Comparison of ENCODE assay signal across 8 cellular contexts in genomic region chr4:69823481-69824186, GRCh38. TPM values are rescaled to one million over a fixed set of nuclear protein-coding genes. Genes with fewer than 3 reads are reported as not detected.
DNase-seq lines count a peak whose midpoint lies in the region; ATAC-seq and TF ChIP-seq lines count a peak whose summit lies in the region.

No MANE protein-coding gene starts in this region.

- H3K9me3 Mint-ChIP-seq in activated CD4-positive, alpha-beta T cell treated with anti-CD3 and anti-CD28 coated beads for 36 hours (ENCODE audit: low read depth), result no peaks in the 10 kb centered on the region

- no peaks in the 10 kb centered on the region for H3K27me3 ChIP-seq in cardiac muscle cell
- H3K27me3 ChIP-seq in right atrium auricular region, result no peaks in the 10 kb centered on the region

- intact Hi-C loops in cardiac septum (cut with DNase I), result no loop called here
- intact Hi-C loops in activated CD4-positive, alpha-beta T cell treated with anti-CD3 and anti-CD28 coated beads for 36 hours (cut with DNase I, micrococcal nuclease), result loop anchor here (1.0 to 5.0 kb wide), 4 partner anchors 57 to 359 kb away; no protein-coding TSS in a partner anchor

- no peaks in the 10 kb centered on the region for H3K36me3 Mint-ChIP-seq in activated CD4-positive, alpha-beta T cell treated with anti-CD3 and anti-CD28 coated beads for 36 hours (ENCODE audit: low read depth)

- no peak overlapping the region for H3K4me3 Mint-ChIP-seq in activated CD4-positive, alpha-beta T cell treated with anti-CD3 and anti-CD28 coated beads for 36 hours

- H3K9me3 ChIP-seq in cardiac muscle cell (ENCODE audit: low read depth) (no peaks in the 10 kb centered on the region), right atrium auricular region (no peaks in the 10 kb centered on the region)

- TF ChIP-seq POLR2A in NB4 (IDR thresholded peaks at IDR 0.05; ENCODE audit: extremely low read depth, insufficient read length), result no peak

- DNase-seq in cardiac muscle cell (ENCODE audit: low read depth in 1 of 2, low spot score in 1 of 2), result peak in 1 of 2 donors; percentile 65
- DNase-seq in cardiac septum (ENCODE audit: low spot score), result no peak
- peak; percentile 41 for DNase-seq in NB4 (ENCODE audit: low read depth)
- DNase-seq in activated CD4-positive, alpha-beta T cell treated with anti-CD3 and anti-CD28 coated beads for 36 hours, result peak; percentile 71
- no peak for DNase-seq in fibroblast of villous mesenchyme (ENCODE audit: low read depth)
- peak; percentile 17 to 24 for DNase-seq in stimulated activated CD4-positive, alpha-beta T cell treated with anti-CD3 and anti-CD28 coated beads, Interleukin-4, amount 100 ng/mL, for 4 hours
- no peak for DNase-seq in right atrium auricular region (ENCODE audit: low spot score)

- TF ChIP-seq CTCF in cardiac muscle cell (IDR thresholded peaks at IDR 0.05; ENCODE audit: low read depth, low read length), result peak; percentile 66
- peak; percentile 52 for TF ChIP-seq CTCF in NB4 (IDR thresholded peaks at IDR 0.05; ENCODE audit: low read depth, low read length)
- TF ChIP-seq CTCF in fibroblast of villous mesenchyme (IDR thresholded peaks at IDR 0.05; ENCODE audit: insufficient read depth, low read depth, low read length), result peak; percentile 25
- TF ChIP-seq CTCF in right atrium auricular region (IDR thresholded peaks at IDR 0.05), result no peak

- H3K27ac ChIP-seq in cardiac muscle cell (no peak overlapping the region), right atrium auricular region (no peak overlapping the region)

- POLR2A ChIA-PET in activated CD4-positive, alpha-beta T cell treated with anti-CD3 and anti-CD28 coated beads for 36 hours (lab: Charles Lee), result no interaction called here

- no peak overlapping the region for H3K27ac Mint-ChIP-seq in activated CD4-positive, alpha-beta T cell treated with anti-CD3 and anti-CD28 coated beads for 36 hours

- peaks cover 5% of the 10 kb centered on the region for H3K4me1 Mint-ChIP-seq in activated CD4-positive, alpha-beta T cell treated with anti-CD3 and anti-CD28 coated beads for 36 hours

- H3K36me3 ChIP-seq in cardiac muscle cell, result no peaks in the 10 kb centered on the region
- no peaks in the 10 kb centered on the region for H3K36me3 ChIP-seq in right atrium auricular region

- H3K27me3 Mint-ChIP-seq in activated CD4-positive, alpha-beta T cell treated with anti-CD3 and anti-CD28 coated beads for 36 hours, result no peaks in the 10 kb centered on the region

- peak; percentile 93 for ATAC-seq in HG02642 (IDR thresholded peaks at IDR 0.05; ENCODE audit: poor library complexity, unreplicated experiment)
- ATAC-seq in activated CD4-positive, alpha-beta T cell treated with anti-CD3 and anti-CD28 coated beads for 36 hours, result peak; percentile 94

- H3K4me3 ChIP-seq in cardiac muscle cell, result no peak overlapping the region
- no peak overlapping the region for H3K4me3 ChIP-seq in NB4 (ENCODE audit: low read depth, low read length)
- no peak overlapping the region for H3K4me3 ChIP-seq in fibroblast of villous mesenchyme (ENCODE audit: low read depth, low read length)
- H3K4me3 ChIP-seq in right atrium auricular region, result no peak overlapping the region

- H3K4me1 ChIP-seq in cardiac muscle cell (ENCODE audit: low read depth), result no peaks in the 10 kb centered on the region
- no peaks in the 10 kb centered on the region for H3K4me1 ChIP-seq in right atrium auricular region

- CTCF ChIA-PET in activated CD4-positive, alpha-beta T cell treated with anti-CD3 and anti-CD28 coated beads for 36 hours (lab: Charles Lee), result interaction anchor here (0.6 to 2.8 kb wide), 10 partner anchors 9 to 139 kb away, joined by 3 to 17 read pairs (median 4); no protein-coding TSS in a partner anchor

RNA-seq across cellular contexts. Expression of gene SULT1E1, which starts 36.3 kb away (rescaled TPM):
- total RNA-seq in cardiac muscle cell (not detected in 2 replicates), cardiac septum (not detected), fibroblast of villous mesenchyme (under 0.01 and 0.97 TPM in 2 replicates), right atrium auricular region (not detected)
- polyA plus RNA-seq in cardiac muscle cell, result not detected in 2 replicates
- total RNA-seq in activated CD4-positive, alpha-beta T cell treated with anti-CD3 and anti-CD28 coated beads for 36 hours, result not detected

Comparison
In these comparisons a context has a peak if more than half of its experiments do, and no peak if none do; other contexts are left out.
1. CTCF ChIP-seq: peak in cardiac muscle cell (single experiment), NB4 (single experiment) and fibroblast of villous mesenchyme (single experiment); none in right atrium auricular region (0 of 2).
2. DNase-seq: peak in NB4 (single experiment), activated CD4-positive, alpha-beta T cell treated with anti-CD3 and anti-CD28 coated beads for 36 hours (single experiment) and stimulated activated CD4-positive, alpha-beta T cell treated with anti-CD3 and anti-CD28 coated beads, Interleukin-4, amount 100 ng/mL, for 4 hours (2 of 2); none in cardiac septum (single experiment), fibroblast of villous mesenchyme (single experiment) and right atrium auricular region (single experiment).